Comparison of ENCODE assay signal across 19 cellular contexts in genomic region chr7:129898007-129898406, GRCh38.
"Had no signal": no experiment of that assay in that cellular context is flagged by ENCODE, and none has a peak within 500 bp of the region (broad histone marks: within the 10 kb centered on the region; RNA-seq: fewer than 3 reads in every experiment).

No MANE protein-coding gene starts in this region.

- H3K9me3 Mint-ChIP-seq: activated naive CD8-positive, alpha-beta T cell treated with anti-CD3 and anti-CD28 coated beads, Interleukin-2, amount 10 ng/mL, durations not matched to agents 7 days and 5 days; activated T-cell treated with anti-CD3 and anti-CD28 coated beads, Interleukin-2, amount 50 U/mL, for 4 hours; endodermal cell; naive thymus-derived CD8-positive, alpha-beta T cell; stimulated activated naive CD8-positive, alpha-beta T cell treated with anti-CD3 and anti-CD28 coated beads, Interleukin-15, Interleukin-2, amounts not matched to agents 100 ng/mL and 50 ng/mL, for 24 hours; T-helper 2 cell treated with Interferon-gamma antibody and Interleukin-4, amounts not matched to agents 5 μg/mL and 100 μg/mL, for 36 hours had no signal

- H3K9me3 ChIP-seq: breast epithelium, gastroesophageal sphincter, spleen, suprapubic skin had no signal

- ATAC-seq: activated T-cell treated with anti-CD3 and anti-CD28 coated beads, Interleukin-2, amount 50 U/mL, for 4 hours; gastroesophageal sphincter; sciatic nerve had no signal

- H3K4me3 ChIP-seq: breast epithelium, gastroesophageal sphincter, spleen, suprapubic skin had no signal

- DNase-seq: activated CD4-positive, alpha-beta T cell treated with anti-CD3 and anti-CD28 coated beads, Interleukin-2, amount 50 U/mL, for 48 hours; activated CD4-positive, CD25-positive, alpha-beta regulatory T cell treated with anti-CD3 and anti-CD28 coated beads, Interleukin-2, amount 50 U/mL, for 72 hours; activated gamma-delta T cell treated with Interleukin-2 at 50 U/mL for 16 hours; activated naive CD8-positive, alpha-beta T cell treated with anti-CD3 and anti-CD28 coated beads, Interleukin-2, amount 10 ng/mL, durations not matched to agents 7 days and 5 days; activated T-cell treated with anti-CD3 and anti-CD28 coated beads, Interleukin-2, amount 50 U/mL, for 4 hours; anterior cingulate cortex; endodermal cell; nucleus accumbens; spleen; SW 1271; trophoblast cell had no signal

- H3K27ac ChIP-seq: spleen, suprapubic skin had no signal

- FAIRE-seq: keratinocyte had no signal

- H3K27ac Mint-ChIP-seq: activated naive CD8-positive, alpha-beta T cell treated with anti-CD3 and anti-CD28 coated beads, Interleukin-2, amount 10 ng/mL, durations not matched to agents 7 days and 5 days; endodermal cell; stimulated activated naive CD8-positive, alpha-beta T cell treated with anti-CD3 and anti-CD28 coated beads, Interleukin-15, Interleukin-2, amounts not matched to agents 100 ng/mL and 50 ng/mL, for 24 hours; T-helper 2 cell treated with Interferon-gamma antibody and Interleukin-4, amounts not matched to agents 5 μg/mL and 100 μg/mL, for 36 hours had no signal

- H3K4me1 ChIP-seq: breast epithelium had no signal

- H3K4me3 Mint-ChIP-seq: activated naive CD8-positive, alpha-beta T cell treated with anti-CD3 and anti-CD28 coated beads, Interleukin-2, amount 10 ng/mL, durations not matched to agents 7 days and 5 days; activated T-cell treated with anti-CD3 and anti-CD28 coated beads, Interleukin-2, amount 50 U/mL, for 4 hours; endodermal cell; stimulated activated naive CD8-positive, alpha-beta T cell treated with anti-CD3 and anti-CD28 coated beads, Interleukin-15, Interleukin-2, amounts not matched to agents 100 ng/mL and 50 ng/mL, for 24 hours; T-helper 2 cell treated with Interferon-gamma antibody and Interleukin-4, amounts not matched to agents 5 μg/mL and 100 μg/mL, for 36 hours had no signal

- H3K27me3 Mint-ChIP-seq: activated naive CD8-positive, alpha-beta T cell treated with anti-CD3 and anti-CD28 coated beads, Interleukin-2, amount 10 ng/mL, durations not matched to agents 7 days and 5 days; naive thymus-derived CD8-positive, alpha-beta T cell; stimulated activated naive CD8-positive, alpha-beta T cell treated with anti-CD3 and anti-CD28 coated beads, Interleukin-15, Interleukin-2, amounts not matched to agents 100 ng/mL and 50 ng/mL, for 24 hours had no signal
